ENCODE assay signal across 8 cellular contexts in the genomic region with DNA sequence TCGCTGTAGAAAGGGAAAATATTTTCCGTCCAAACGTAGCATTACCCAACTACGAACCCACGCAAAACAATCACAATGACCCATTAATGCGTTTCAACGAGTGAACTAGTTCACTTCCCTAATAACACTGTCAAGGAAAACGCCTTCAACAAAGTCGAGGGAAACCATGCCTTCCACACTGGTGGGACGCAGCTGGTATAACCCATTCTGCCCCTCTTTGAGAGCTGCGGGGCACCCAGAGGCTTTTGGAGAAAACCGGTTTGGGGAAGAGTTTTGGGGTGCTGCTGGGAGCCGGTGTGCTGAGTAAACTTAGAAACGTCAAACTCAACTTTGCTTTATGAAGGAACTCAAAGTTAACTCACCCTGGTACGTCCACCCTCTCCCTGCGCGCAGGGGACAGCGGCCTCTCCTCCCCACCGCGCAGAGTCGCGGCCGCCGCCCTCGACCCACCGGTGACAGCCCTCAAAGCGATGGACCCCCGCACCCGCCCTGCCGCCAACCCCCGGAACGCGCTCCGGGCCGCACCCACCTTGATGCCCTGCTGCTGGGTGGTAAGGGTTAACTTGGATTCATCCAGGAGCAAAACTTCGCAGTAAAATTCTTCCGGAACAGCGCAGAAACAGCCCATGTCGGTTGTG. TPM values are rescaled to one million over a fixed set of nuclear protein-coding genes. Genes with fewer than 3 reads are reported as not detected.
DNase-seq lines count a peak whose midpoint lies in the region; ATAC-seq and TF ChIP-seq lines count a peak whose summit lies in the region.

No MANE protein-coding gene starts in this region.

- TF ChIP-seq POLR2A in suprapubic skin (IDR thresholded peaks at IDR 0.05), result no peak

- peaks cover 28% of the 10 kb centered on the region for H3K4me1 Mint-ChIP-seq in brain

- DNase-seq in AG10803 (ENCODE audit: low read depth) (no peak), kidney tubule cell (ENCODE audit: low spot score) (peak; percentile 16), suprapubic skin (ENCODE audit: low spot score in 2 of 2) (no peak), A172 (ENCODE audit: low spot score) (no peak), NCI-H2081 treated with DMSO at 0.1 percent for 48 hours (lab: John Stamatoyannopoulos, UW) (no peak)

- H3K9me3 ChIP-seq in HEK293 (ENCODE audit: control insufficient read depth, insufficient read depth, low read depth, low read length) (no peaks in the 10 kb centered on the region), suprapubic skin (no peaks in the 10 kb centered on the region)

- WGBS in suprapubic skin, result under 1% methylated on average over 39 of the region's 39 CpGs

- no peak for TF ChIP-seq EP300 in suprapubic skin (IDR thresholded peaks at IDR 0.05)

- no peaks in the 10 kb centered on the region for H3K4me1 ChIP-seq in HEK293 (ENCODE audit: control insufficient read depth, insufficient read depth, low read length)
- peaks cover 22% of the 10 kb centered on the region for H3K4me1 ChIP-seq in suprapubic skin

- peak overlapping the region; percentile 83 to 92 (median 86) for H3K4me3 Mint-ChIP-seq in brain

- peak overlapping the region; percentile 59; the same call in 1 of the 2 replicates for H3K27ac ChIP-seq in HEK293 (ENCODE audit: extremely low read depth, low read depth, low read length)
- peak overlapping the region; percentile 88 for H3K27ac ChIP-seq in suprapubic skin

- no peaks in the 10 kb centered on the region for H3K36me3 ChIP-seq in HEK293 (ENCODE audit: control insufficient read depth in 2 of 2, insufficient read depth in 1 of 2, low read length in 2 of 2)
- no peaks in the 10 kb centered on the region for H3K36me3 ChIP-seq in suprapubic skin

- H3K4me3 ChIP-seq in AG10803 (ENCODE audit: low read length) (peak overlapping the region; percentile 31), HEK293 (ENCODE audit: low read depth, low read length) (peak overlapping the region; percentile 66), suprapubic skin (peak overlapping the region; percentile 98)

- H3K9me3 Mint-ChIP-seq in brain, result no peaks in the 10 kb centered on the region

- no peaks in the 10 kb centered on the region for H3K36me3 Mint-ChIP-seq in brain

- no peak for ATAC-seq in HG03565 (IDR thresholded peaks at IDR 0.05; ENCODE audit: unreplicated experiment)

- TF ChIP-seq CTCF in AG10803 (conservative IDR thresholded peaks at IDR 0.05; ENCODE audit: low read length), result no peak
- no peak for TF ChIP-seq CTCF in HEK293 (tag by site-specific recombination; IDR thresholded peaks at IDR 0.05)
- TF ChIP-seq CTCF in brain (conservative IDR thresholded peaks at IDR 0.05), result no peak
- no peak for TF ChIP-seq CTCF in suprapubic skin (IDR thresholded peaks at IDR 0.05)

- H3K27ac Mint-ChIP-seq in brain, result peak overlapping the region; percentile 64 to 95 (median 77)

- H3K27me3 ChIP-seq in suprapubic skin, result no peaks in the 10 kb centered on the region

- CTCF ChIA-PET in HEK293 (lab: Yijun Ruan, JAX), result interaction anchor here (0.6 to 6.6 kb wide), 14 partner anchors 15 to 1151 kb away, joined by 3 to 116 read pairs (median 4); no protein-coding TSS in a partner anchor

- POLR2A ChIA-PET in HEK293 (lab: Yijun Ruan, JAX), result interaction anchor here (3.5 kb wide), 1 partner anchor 258 kb away, joined by 23 read pairs; no protein-coding TSS in a partner anchor

- H3K27me3 Mint-ChIP-seq in brain, result peaks cover 82% of the 10 kb centered on the region

TF ChIP-seq in HEK293, 187 proteins besides CTCF, POLR2A, EP300 and RAD21 (continues in another document):
- TF ChIP-seq, protein P1, sequence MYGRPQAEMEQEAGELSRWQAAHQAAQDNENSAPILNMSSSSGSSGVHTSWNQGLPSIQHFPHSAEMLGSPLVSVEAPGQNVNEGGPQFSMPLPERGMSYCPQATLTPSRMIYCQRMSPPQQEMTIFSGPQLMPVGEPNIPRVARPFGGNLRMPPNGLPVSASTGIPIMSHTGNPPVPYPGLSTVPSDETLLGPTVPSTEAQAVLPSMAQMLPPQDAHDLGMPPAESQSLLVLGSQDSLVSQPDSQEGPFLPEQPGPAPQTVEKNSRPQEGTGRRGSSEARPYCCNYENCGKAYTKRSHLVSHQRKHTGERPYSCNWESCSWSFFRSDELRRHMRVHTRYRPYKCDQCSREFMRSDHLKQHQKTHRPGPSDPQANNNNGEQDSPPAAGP (tag by site-specific recombination; IDR thresholded peaks at IDR 0.05), result 0 out of 2 replicates have a peak, but pooled peaks have one; percentile 17
- TF ChIP-seq GLIS2 (tag by site-specific recombination; IDR thresholded peaks at IDR 0.05) (peak; percentile 89), ZNF843 (tag by site-specific recombination; IDR thresholded peaks at IDR 0.05) (no peak), ZNF837 (tag by site-specific recombination; IDR thresholded peaks at IDR 0.05) (no peak), ZNF239 (tag by site-specific recombination; IDR thresholded peaks at IDR 0.05) (no peak), ZNF701 (tag by site-specific recombination; IDR thresholded peaks at IDR 0.05) (no peak), ZBTB48 (tag by site-specific recombination; IDR thresholded peaks at IDR 0.05) (no peak), ZNF610 (tag by site-specific recombination; IDR thresholded peaks at IDR 0.05; ENCODE audit: borderline replicate concordance) (no peak), ZNF629 (tag by site-specific recombination; IDR thresholded peaks at IDR 0.05) (no peak), ZBTB20 (tag by site-specific recombination; IDR thresholded peaks at IDR 0.05) (peak; percentile 35), KLF8 (tag by site-specific recombination; IDR thresholded peaks at IDR 0.05) (no peak), SP3 (tag by site-specific recombination; IDR thresholded peaks at IDR 0.05) (no peak)
- TF ChIP-seq, protein P2, sequence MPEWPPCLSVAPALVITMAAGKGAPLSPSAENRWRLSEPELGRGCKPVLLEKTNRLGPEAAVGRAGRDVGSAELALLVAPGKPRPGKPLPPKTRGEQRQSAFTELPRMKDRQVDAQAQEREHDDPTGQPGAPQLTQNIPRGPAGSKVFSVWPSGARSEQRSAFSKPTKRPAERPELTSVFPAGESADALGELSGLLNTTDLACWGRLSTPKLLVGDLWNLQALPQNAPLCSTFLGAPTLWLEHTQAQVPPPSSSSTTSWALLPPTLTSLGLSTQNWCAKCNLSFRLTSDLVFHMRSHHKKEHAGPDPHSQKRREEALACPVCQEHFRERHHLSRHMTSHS (tag by site-specific recombination; IDR thresholded peaks at IDR 0.05), result no peak
- TF ChIP-seq, protein P3, sequence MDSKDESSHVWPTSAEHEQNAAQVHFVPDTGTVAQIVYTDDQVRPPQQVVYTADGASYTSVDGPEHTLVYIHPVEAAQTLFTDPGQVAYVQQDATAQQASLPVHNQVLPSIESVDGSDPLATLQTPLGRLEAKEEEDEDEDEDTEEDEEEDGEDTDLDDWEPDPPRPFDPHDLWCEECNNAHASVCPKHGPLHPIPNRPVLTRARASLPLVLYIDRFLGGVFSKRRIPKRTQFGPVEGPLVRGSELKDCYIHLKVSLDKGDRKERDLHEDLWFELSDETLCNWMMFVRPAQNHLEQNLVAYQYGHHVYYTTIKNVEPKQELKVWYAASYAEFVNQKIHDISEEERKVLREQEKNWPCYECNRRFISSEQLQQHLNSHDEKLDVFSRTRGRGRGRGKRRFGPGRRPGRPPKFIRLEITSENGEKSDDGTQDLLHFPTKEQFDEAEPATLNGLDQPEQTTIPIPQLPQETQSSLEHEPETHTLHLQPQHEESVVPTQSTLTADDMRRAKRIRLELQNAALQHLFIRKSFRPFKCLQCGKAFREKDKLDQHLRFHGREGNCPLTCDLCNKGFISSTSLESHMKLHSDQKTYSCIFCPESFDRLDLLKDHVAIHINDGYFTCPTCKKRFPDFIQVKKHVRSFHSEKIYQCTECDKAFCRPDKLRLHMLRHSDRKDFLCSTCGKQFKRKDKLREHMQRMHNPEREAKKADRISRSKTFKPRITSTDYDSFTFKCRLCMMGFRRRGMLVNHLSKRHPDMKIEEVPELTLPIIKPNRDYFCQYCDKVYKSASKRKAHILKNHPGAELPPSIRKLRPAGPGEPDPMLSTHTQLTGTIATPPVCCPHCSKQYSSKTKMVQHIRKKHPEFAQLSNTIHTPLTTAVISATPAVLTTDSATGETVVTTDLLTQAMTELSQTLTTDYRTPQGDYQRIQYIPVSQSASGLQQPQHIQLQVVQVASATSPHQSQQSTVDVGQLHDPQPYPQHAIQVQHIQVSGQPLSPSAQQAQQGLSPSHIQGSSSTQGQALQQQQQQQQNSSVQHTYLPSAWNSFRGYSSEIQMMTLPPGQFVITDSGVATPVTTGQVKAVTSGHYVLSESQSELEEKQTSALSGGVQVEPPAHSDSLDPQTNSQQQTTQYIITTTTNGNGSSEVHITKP (tag by site-specific recombination; IDR thresholded peaks at IDR 0.05), result peak; percentile 83
- TF ChIP-seq, protein P4, sequence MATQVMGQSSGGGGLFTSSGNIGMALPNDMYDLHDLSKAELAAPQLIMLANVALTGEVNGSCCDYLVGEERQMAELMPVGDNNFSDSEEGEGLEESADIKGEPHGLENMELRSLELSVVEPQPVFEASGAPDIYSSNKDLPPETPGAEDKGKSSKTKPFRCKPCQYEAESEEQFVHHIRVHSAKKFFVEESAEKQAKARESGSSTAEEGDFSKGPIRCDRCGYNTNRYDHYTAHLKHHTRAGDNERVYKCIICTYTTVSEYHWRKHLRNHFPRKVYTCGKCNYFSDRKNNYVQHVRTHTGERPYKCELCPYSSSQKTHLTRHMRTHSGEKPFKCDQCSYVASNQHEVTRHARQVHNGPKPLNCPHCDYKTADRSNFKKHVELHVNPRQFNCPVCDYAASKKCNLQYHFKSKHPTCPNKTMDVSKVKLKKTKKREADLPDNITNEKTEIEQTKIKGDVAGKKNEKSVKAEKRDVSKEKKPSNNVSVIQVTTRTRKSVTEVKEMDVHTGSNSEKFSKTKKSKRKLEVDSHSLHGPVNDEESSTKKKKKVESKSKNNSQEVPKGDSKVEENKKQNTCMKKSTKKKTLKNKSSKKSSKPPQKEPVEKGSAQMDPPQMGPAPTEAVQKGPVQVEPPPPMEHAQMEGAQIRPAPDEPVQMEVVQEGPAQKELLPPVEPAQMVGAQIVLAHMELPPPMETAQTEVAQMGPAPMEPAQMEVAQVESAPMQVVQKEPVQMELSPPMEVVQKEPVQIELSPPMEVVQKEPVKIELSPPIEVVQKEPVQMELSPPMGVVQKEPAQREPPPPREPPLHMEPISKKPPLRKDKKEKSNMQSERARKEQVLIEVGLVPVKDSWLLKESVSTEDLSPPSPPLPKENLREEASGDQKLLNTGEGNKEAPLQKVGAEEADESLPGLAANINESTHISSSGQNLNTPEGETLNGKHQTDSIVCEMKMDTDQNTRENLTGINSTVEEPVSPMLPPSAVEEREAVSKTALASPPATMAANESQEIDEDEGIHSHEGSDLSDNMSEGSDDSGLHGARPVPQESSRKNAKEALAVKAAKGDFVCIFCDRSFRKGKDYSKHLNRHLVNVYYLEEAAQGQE (tag by site-specific recombination; IDR thresholded peaks at IDR 0.05), result peak; percentile 65; the same call in 1 of the 2 replicates

RNA-seq across cellular contexts. Expression of a gene that starts 0.5 kb away (rescaled TPM):
- polyA plus RNA-seq in brain (ENCODE audit: insufficient read depth, low read depth, low replicate concordance), result 9.6 TPM
- total RNA-seq in suprapubic skin, result 10 to 100 TPM in 3 of 4 donors, 1 to 10 TPM in 1; 8.5 to 31.9 (median 12.8) TPM
- 1.2 and 2.2 TPM in 2 replicates for total RNA-seq in A172 (2014; rRNA removed; shearing (Covaris generic))

Comparison
In these comparisons a context has a peak if more than half of its experiments do, and no peak if none do; other contexts are left out.
1. H3K4me3 ChIP-seq: peak in every context shown above with its lines; median percentile 98 in suprapubic skin; 66 in HEK293; 31 in AG10803.